Comparison of ENCODE assay signal across 8 cellular contexts in genomic region chr17:27457405-27457730, GRCh38. TPM values are rescaled to one million over a fixed set of nuclear protein-coding genes. Genes with fewer than 3 reads are reported as not detected.
DNase-seq lines count a peak whose midpoint lies in the region; ATAC-seq, FAIRE-seq and TF ChIP-seq lines count a peak whose summit lies in the region.

No MANE protein-coding gene starts in this region.

- CTCF ChIA-PET in H1 (lab: Charles Lee; ENCODE audit: partially characterized antibody) = interaction anchor here (0.8 to 17.4 kb wide), 11 partner anchors 11 to 197 kb away, joined by 3 to 209 read pairs (median 4); no protein-coding TSS in a partner anchor

- no peak overlapping the region for H3K4ac ChIP-seq in H1 (replicated peaks; ENCODE audit: insufficient read length, low read depth, low read length)

- no peak overlapping the region for H4K91ac ChIP-seq in H1 (replicated peaks; ENCODE audit: insufficient read length, low read length)

- peak; percentile 82 for DNase-seq in NCI-H82 (lab: John Stamatoyannopoulos, UW)
- no peak for DNase-seq in H1 (ENCODE audit: low read depth in 1 of 2, low spot score in 2 of 2)
- no peak for DNase-seq in neural crest cell (ENCODE audit: low read depth, low spot score)
- no peak for DNase-seq in SIG-M5 (lab: John Stamatoyannopoulos, UW)
- DNase-seq in H54 (ENCODE audit: insufficient read length, low spot score) = no peak
- no peak for DNase-seq in stimulated activated CD4-positive, alpha-beta T cell treated with anti-CD3 and anti-CD28 coated beads, Interleukin-2, amount 100 ng/mL, for 24 hours

- no peak overlapping the region for H3K18ac ChIP-seq in H1 (ENCODE audit: extremely low read depth, low read length)

- no peak for ATAC-seq in HG03039 (IDR thresholded peaks at IDR 0.05; ENCODE audit: unreplicated experiment)

- H3K23ac ChIP-seq in H1 (ENCODE audit: insufficient read length) = no peak overlapping the region

- peak overlapping the region; percentile 91 for H3K4me3 ChIP-seq in BLaER1
- H3K4me3 ChIP-seq in H1 (ENCODE audit: extremely low read depth in 1 of 4, insufficient read depth in 2 of 4, low read depth in 3 of 4, low read length in 4 of 4) = peak overlapping the region; percentile 50 to 82 (median 64)

- POLR2A ChIA-PET in H1 (lab: Charles Lee; ENCODE audit: partially characterized antibody) = interaction anchor here (0.7 to 1.7 kb wide), 6 partner anchors 9 to 112 kb away, joined by 3 to 6 read pairs (median 4); no protein-coding TSS in a partner anchor

- TF ChIP-seq RAD21 in H1 (IDR thresholded peaks at IDR 0.05 in 1 of 2, conservative IDR thresholded peaks at IDR 0.05 in 1 of 2; ENCODE audit: low read depth in 2 of 2, low read length in 2 of 2) = no peak

- H3K27me3 ChIP-seq in BLaER1 = peaks cover 22% of the 10 kb centered on the region
- peaks cover 0 to 9% (median 5%) of the 10 kb centered on the region in 4 experiments; a peak in 4 of 7 replicates for H3K27me3 ChIP-seq in H1 (replicated peaks in 1 of 4; ENCODE audit: control insufficient read depth in 3 of 4, extremely low read depth in 1 of 4, insufficient read depth in 3 of 4, low read length in 3 of 4)

- no peak for TF ChIP-seq CTCF in H1 (IDR thresholded peaks at IDR 0.05; ENCODE audit: control extremely low read depth in 1 of 3, insufficient read depth in 1 of 3, low read depth in 1 of 3, low read length in 3 of 3)
- no peak for TF ChIP-seq CTCF in neural crest cell (conservative IDR thresholded peaks at IDR 0.05)

- H4K8ac ChIP-seq in H1 (ENCODE audit: extremely low read depth, insufficient read depth, low read length) = no peak overlapping the region; the same call in 1 of the 2 replicates

- no peak overlapping the region for H2BK5ac ChIP-seq in H1 (ENCODE audit: low read depth, low read length)

- H3K36me3 Mint-ChIP-seq in neural crest cell (ENCODE audit: low read depth) = no peaks in the 10 kb centered on the region

- no peak overlapping the region for H3K14ac ChIP-seq in H1 (ENCODE audit: insufficient read length)

- no peaks in the 10 kb centered on the region for H3K36me3 ChIP-seq in BLaER1
- no peaks in the 10 kb centered on the region for H3K36me3 ChIP-seq in H1 (ENCODE audit: control insufficient read depth in 2 of 4, insufficient read depth in 4 of 4, low read length in 3 of 4)

- no peak overlapping the region for H3K27ac Mint-ChIP-seq in neural crest cell (ENCODE audit: unreplicated experiment)

- H3K4me1 Mint-ChIP-seq in neural crest cell = peaks cover 34% of the 10 kb centered on the region

- H2BK120ac ChIP-seq in H1 (replicated peaks; ENCODE audit: low read depth, low read length) = no peak overlapping the region

- H3K27ac ChIP-seq in BLaER1 = no peak overlapping the region
- no peak overlapping the region for H3K27ac ChIP-seq in H1 (ENCODE audit: low read depth, low read length)

- H3K9ac ChIP-seq in BLaER1 = peak overlapping the region; percentile 82
- peak overlapping the region in 1 of 4 experiments; percentile 49; a peak in 1 of 7 replicates for H3K9ac ChIP-seq in H1 (replicated peaks in 1 of 4; ENCODE audit: extremely low read depth in 1 of 4, low read depth in 3 of 4, low read length in 3 of 4)

- TF ChIP-seq POLR2A in H1 (IDR thresholded peaks at IDR 0.05; ENCODE audit: control extremely low read depth in 1 of 2, low read depth in 2 of 2, low read length in 2 of 2) = no peak
- TF ChIP-seq POLR2A in H54 (IDR thresholded peaks at IDR 0.05; ENCODE audit: low read depth, low read length) = no peak

- no peak overlapping the region for H4K5ac ChIP-seq in H1 (ENCODE audit: insufficient read length, low read depth, low read length)

- no peaks in the 10 kb centered on the region for H3K9me3 Mint-ChIP-seq in neural crest cell

- no peak for TF ChIP-seq EP300 in H1 (IDR thresholded peaks at IDR 0.05; ENCODE audit: borderline replicate concordance in 1 of 2, low read depth in 2 of 2, low read length in 2 of 2)

- H3K4me3 Mint-ChIP-seq in neural crest cell = peak overlapping the region; percentile 94

- H2BK15ac ChIP-seq in H1 (ENCODE audit: low read length) = no peak overlapping the region

- H3K4me1 ChIP-seq in BLaER1 = peaks cover 39% of the 10 kb centered on the region
- peaks cover 2 to 30% (median 11%) of the 10 kb centered on the region in 4 experiments for H3K4me1 ChIP-seq in H1 (replicated peaks in 1 of 4; ENCODE audit: control insufficient read depth in 3 of 4, insufficient read depth in 4 of 4, low read length in 3 of 4)

- H2AFZ ChIP-seq in H1 (ENCODE audit: low read length) = no peak overlapping the region

- no peak overlapping the region for H3K56ac ChIP-seq in H1 (replicated peaks; ENCODE audit: insufficient read length, low read depth, low read length)

- peak overlapping the region; percentile 98 for H3K4me2 ChIP-seq in BLaER1
- H3K4me2 ChIP-seq in H1 (ENCODE audit: insufficient read depth in 1 of 2, low read depth in 2 of 2, low read length in 2 of 2) = peak overlapping the region; percentile 76 to 95

- peaks cover 3 to 54% of the 10 kb centered on the region in 2 experiments; a peak in 2 of 4 replicates for H3K79me2 ChIP-seq in H1 (ENCODE audit: control insufficient read depth in 1 of 2, insufficient read depth in 2 of 2, low read length in 2 of 2)

- H3K79me1 ChIP-seq in H1 (ENCODE audit: low read depth, low read length) = peaks cover 16% of the 10 kb centered on the region

- H2AK5ac ChIP-seq in H1 (ENCODE audit: low read depth, low read length) = no peak overlapping the region

- peaks cover 52% of the 10 kb centered on the region for H4K20me1 ChIP-seq in BLaER1
- peaks cover 10 to 29% of the 10 kb centered on the region in 2 experiments for H4K20me1 ChIP-seq in H1 (replicated peaks in 1 of 2; ENCODE audit: control insufficient read depth in 1 of 2, insufficient read depth in 2 of 2, low read length in 2 of 2)

- peaks cover 13% of the 10 kb centered on the region; the same call in 1 of the 2 replicates for H3K23me2 ChIP-seq in H1 (ENCODE audit: low read depth, low read length)

- H2BK20ac ChIP-seq in H1 (ENCODE audit: low read length) = no peak overlapping the region

- peaks cover 13% of the 10 kb centered on the region for H3K27me3 Mint-ChIP-seq in neural crest cell (ENCODE audit: low read depth)

- no peak for FAIRE-seq in H1 (lab: Jason Lieb, UNC)
- FAIRE-seq in H54 (lab: Jason Lieb, UNC) = no peak

- no peaks in the 10 kb centered on the region for H3K9me3 ChIP-seq in BLaER1
- no peaks in the 10 kb centered on the region for H3K9me3 ChIP-seq in H1 (ENCODE audit: insufficient read depth in 2 of 2, low read depth in 1 of 2, low read length in 1 of 2)

- 9% methylated on average over 7 of the region's 7 CpGs; no CpG with 5 or more reads in 1 of the 2 experiments for WGBS in H1 (ENCODE audit: extremely low coverage in 1 of 2, insufficient coverage in 1 of 2, insufficient read length in 1 of 2, insufficient replicate concordance in 2 of 2, low coverage in 1 of 2, low lambda C conversion rate in 2 of 2, missing lambda C conversion rate in 1 of 2), 2 experiments

- H2BK12ac ChIP-seq in H1 (ENCODE audit: low read depth, low read length) = no peak overlapping the region

TF ChIP-seq in H1, 55 proteins besides CTCF, POLR2A, EP300 and RAD21:
- no peak for TF ChIP-seq FOSL1 (IDR thresholded peaks at IDR 0.05; ENCODE audit: insufficient read depth, low read depth, low read length)
- no peak for TF ChIP-seq NANOG (IDR thresholded peaks at IDR 0.05; ENCODE audit: insufficient read depth, low read depth, low read length, poor library complexity, severe bottlenecking)
- TF ChIP-seq JUND (IDR thresholded peaks at IDR 0.05; ENCODE audit: low read length) = no peak
- TF ChIP-seq TAF7 (optimal IDR thresholded peaks at IDR 0.05; ENCODE audit: borderline replicate concordance, low read depth, low read length) = no peak
TF ChIP-seq in H1: peak in this region for 0.

RNA-seq across cellular contexts. Expression of gene KSR1, which starts 1.1 kb away (rescaled TPM):
- 33.9 and 34.7 TPM in 2 replicates for total RNA-seq in H1 (2021; fragmentation: NEBNext Ultra II Directional; extraction: Animal tissue kit (Norgen Biotek cat#: 25700))
- 14.1 and 26.8 TPM in 2 replicates for polyA plus RNA-seq in H1 (2011; rRNA removed)
- polyA plus RNA-seq in H1 (2011; cell fraction: cytosol; rRNA removed) = 20.7 TPM
- polyA plus RNA-seq in H1 (2011; cell fraction: nucleus; rRNA removed) = 87.7 TPM
- polyA plus RNA-seq in H1 (2012, experiment 1 of 2) = 19.6 to 26.5 TPM (median 24.3 TPM) in 4 replicates
- polyA plus RNA-seq in H1 (2012, experiment 2 of 2) = 23.5 TPM
- polyA plus RNA-seq in H1 (2013, experiment 1 of 2) = 21.2 TPM
- 21.5 TPM for polyA plus RNA-seq in H1 (2013, experiment 2 of 2)
- 30.5 and 37.0 TPM in 2 replicates for polyA minus RNA-seq in H1 (2011; rRNA and poly(A)+ RNA removed)
- polyA minus RNA-seq in H1 (2011; cell fraction: cytosol; rRNA and poly(A)+ RNA removed) = 30.8 TPM
- 56.9 TPM for polyA minus RNA-seq in H1 (2011; cell fraction: nucleus; rRNA and poly(A)+ RNA removed)
- total RNA-seq in neural crest cell = 27.8 and 28.0 TPM in 2 replicates
